15 cellular contexts compared by ENCODE assay signal in the genomic region with DNA sequence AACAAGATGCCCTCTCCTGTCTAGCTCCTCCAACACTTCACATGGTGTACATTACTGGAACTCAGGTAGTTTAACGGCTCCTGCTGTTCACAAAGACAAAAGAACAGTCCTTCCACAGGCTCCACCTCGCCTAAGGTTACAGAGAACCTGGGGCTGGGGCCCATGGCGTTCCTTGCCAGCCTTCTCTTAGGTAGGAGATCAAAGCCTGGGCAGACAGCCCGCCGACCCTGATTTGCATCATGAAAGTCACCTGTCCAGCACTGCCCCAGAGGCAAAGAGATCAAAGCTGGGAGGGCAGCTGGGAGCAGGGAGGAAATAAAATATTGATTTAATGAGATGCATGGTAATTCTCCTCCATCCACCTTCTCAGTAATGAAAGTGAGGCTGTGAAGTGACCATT.
DNase-seq lines count a peak whose midpoint lies in the region; ATAC-seq and TF ChIP-seq lines count a peak whose summit lies in the region.
"Had no signal": no experiment of that assay in that cellular context is flagged by ENCODE, and none has a peak within 500 bp of the region (broad histone marks: within the 10 kb centered on the region; RNA-seq: fewer than 3 reads in every experiment).

No MANE protein-coding gene starts in this region.

- H3K4me1 ChIP-seq in BLaER1 = peaks cover 35% of the 10 kb centered on the region
- H3K4me1 ChIP-seq in Karpas-422 (ENCODE audit: low read length) = peaks cover 32% of the 10 kb centered on the region
- H3K4me1 ChIP-seq in body of pancreas = no peaks in the 10 kb centered on the region
- H3K4me1 ChIP-seq in osteoblast (ENCODE audit: insufficient read depth, low read length) = peaks cover 57% of the 10 kb centered on the region
- no peaks in the 10 kb centered on the region for H3K4me1 ChIP-seq in lower lobe of right lung
- no peaks in the 10 kb centered on the region for H3K4me1 ChIP-seq in transverse colon

- peak overlapping the region; percentile 84 for H3K4me2 ChIP-seq in BLaER1
- peak overlapping the region; percentile 54 for H3K4me2 ChIP-seq in Karpas-422 (ENCODE audit: low read depth, low read length, poor library complexity, severe bottlenecking)
- H3K4me2 ChIP-seq in osteoblast (ENCODE audit: insufficient read depth, low read length) = peak overlapping the region; percentile 64
- H3K4me2 ChIP-seq: PC-9 had no signal

- intact Hi-C loops in body of pancreas (cut with DNase I) = no loop called here
- intact Hi-C loops in lower lobe of right lung (cut with DNase I) = no loop called here
- intact Hi-C loops in transverse colon (cut with DNase I; ENCODE audit: low total_unique reads) = no loop called here

- no peak for TF ChIP-seq EP300 in transverse colon (IDR thresholded peaks at IDR 0.05; ENCODE audit: low read depth)

- H3K36me3 ChIP-seq in BLaER1 = no peaks in the 10 kb centered on the region
- H3K36me3 ChIP-seq in Karpas-422 (ENCODE audit: insufficient read depth, low read length) = no peaks in the 10 kb centered on the region
- H3K36me3 ChIP-seq in body of pancreas (replicated peaks in 1 of 2; ENCODE audit: insufficient read depth in 1 of 2, low read depth in 2 of 2) = no peaks in the 10 kb centered on the region
- no peaks in the 10 kb centered on the region for H3K36me3 ChIP-seq in osteoblast (ENCODE audit: insufficient read depth, low read length)
- no peaks in the 10 kb centered on the region for H3K36me3 ChIP-seq in lower lobe of right lung
- H3K36me3 ChIP-seq in transverse colon = no peaks in the 10 kb centered on the region
- H3K36me3 ChIP-seq: MG63 had no signal

- H4K20me1 ChIP-seq in BLaER1 (no peaks in the 10 kb centered on the region), Karpas-422 (ENCODE audit: insufficient read depth, low read depth, low read length) (no peaks in the 10 kb centered on the region), osteoblast (ENCODE audit: insufficient read depth, low read length) (no peaks in the 10 kb centered on the region)

- H3K9ac ChIP-seq in BLaER1 (no peak overlapping the region), Karpas-422 (ENCODE audit: low read length) (no peak overlapping the region)

- H2AFZ ChIP-seq in Karpas-422 (ENCODE audit: low read length) (no peak overlapping the region), osteoblast (ENCODE audit: low read length) (no peak overlapping the region)
- H2AFZ ChIP-seq: PC-9 had no signal

- no peak for DNase-seq in Karpas-422
- peak in 3 of 4 donors; percentile 4 to 39 (median 32) for DNase-seq in body of pancreas
- DNase-seq in osteoblast (ENCODE audit: insufficient read length, low spot score, missing footprints) = no peak
- DNase-seq in lower lobe of right lung = no peak
- DNase-seq in transverse colon = no peak
- DNase-seq in inferior parietal cortex (ENCODE audit: extremely low spot score) = no peak
- DNase-seq: EL, MG63, NCI-H1436, NCI-H1930, NCI-H510A treated with DMSO at 0.1 percent for 48 hours, PC-9, RPMI8226, SHP77 had no signal

- H3K9me3 ChIP-seq in BLaER1 (no peaks in the 10 kb centered on the region), Karpas-422 (ENCODE audit: low read length) (no peaks in the 10 kb centered on the region), body of pancreas (no peaks in the 10 kb centered on the region), osteoblast (ENCODE audit: low read depth, low read length) (no peaks in the 10 kb centered on the region), lower lobe of right lung (no peaks in the 10 kb centered on the region), transverse colon (no peaks in the 10 kb centered on the region)

- in situ Hi-C loops in transverse colon (cut with MboI; ENCODE audit: low pct_ligation_motif_present in 1 of 4, low pct_unique_long_range_greater_than_20kb in 1 of 4, low sequenced_read_pairs in 3 of 4) = no loop called here

- WGBS in body of pancreas, 2 donors = 30 to 42% methylated on average over 5 of the region's 5 CpGs
- 69% methylated on average over 5 of the region's 5 CpGs; no CpG with 5 or more reads in 1 of the 2 donors for WGBS in transverse colon (ENCODE audit: low coverage in 1 of 2), 2 donors

- H3K4me3 ChIP-seq in BLaER1 (no peak overlapping the region), Karpas-422 (ENCODE audit: low read length) (no peak overlapping the region), body of pancreas (no peak overlapping the region), osteoblast (ENCODE audit: insufficient read depth, low read length) (no peak overlapping the region), lower lobe of right lung (no peak overlapping the region), transverse colon (no peak overlapping the region)
- H3K4me3 ChIP-seq: MG63, PC-9 had no signal

- TF ChIP-seq POLR2A in body of pancreas (IDR thresholded peaks at IDR 0.05) (no peak), transverse colon (IDR thresholded peaks at IDR 0.05) (no peak)

- H3K79me2 ChIP-seq in Karpas-422 (ENCODE audit: low read length) = no peaks in the 10 kb centered on the region
- H3K79me2 ChIP-seq in osteoblast (ENCODE audit: insufficient read depth, low read length) = no peaks in the 10 kb centered on the region

- H3K9me2 ChIP-seq in Karpas-422 (replicated peaks; ENCODE audit: insufficient read depth, low read length) = no peaks in the 10 kb centered on the region

- H3K27me3 ChIP-seq in BLaER1 = no peaks in the 10 kb centered on the region
- no peaks in the 10 kb centered on the region; the same call in 1 of the 2 replicates for H3K27me3 ChIP-seq in Karpas-422 (ENCODE audit: low read length)
- no peaks in the 10 kb centered on the region for H3K27me3 ChIP-seq in body of pancreas
- H3K27me3 ChIP-seq in osteoblast (ENCODE audit: insufficient read depth, low read length) = no peaks in the 10 kb centered on the region
- H3K27me3 ChIP-seq in lower lobe of right lung (ENCODE audit: low read depth) = no peaks in the 10 kb centered on the region
- no peaks in the 10 kb centered on the region for H3K27me3 ChIP-seq in transverse colon
- H3K27me3 ChIP-seq: MG63 had no signal

- no peak overlapping the region for H3K27ac ChIP-seq in BLaER1
- no peak overlapping the region for H3K27ac ChIP-seq in Karpas-422 (ENCODE audit: low read length)
- H3K27ac ChIP-seq in body of pancreas = no peak overlapping the region
- peak overlapping the region; percentile 79 for H3K27ac ChIP-seq in osteoblast (ENCODE audit: low read depth, low read length)
- no peak overlapping the region for H3K27ac ChIP-seq in lower lobe of right lung
- no peak overlapping the region for H3K27ac ChIP-seq in transverse colon
- H3K27ac ChIP-seq: PC-9 had no signal

- no peak for ATAC-seq in body of pancreas
- ATAC-seq in lower lobe of right lung = no peak

- no peak for TF ChIP-seq CTCF in body of pancreas (IDR thresholded peaks at IDR 0.05)
- TF ChIP-seq CTCF in osteoblast (IDR thresholded peaks at IDR 0.05; ENCODE audit: extremely low read depth, low read depth, low read length) = no peak
- TF ChIP-seq CTCF in lower lobe of right lung (IDR thresholded peaks at IDR 0.05) = no peak
- TF ChIP-seq CTCF in transverse colon (IDR thresholded peaks at IDR 0.05) = no peak

Comparison
In these comparisons a context has a peak if more than half of its experiments do, and no peak if none do; other contexts are left out.
1. DNase-seq: peak in body of pancreas (3 of 4); none in Karpas-422 (single experiment), osteoblast (single experiment), lower lobe of right lung (single experiment), transverse colon (single experiment) and inferior parietal cortex (single experiment).
2. Peak in every context shown above with its lines, with median percentiles within 50 percentile points of each other: H3K4me2 ChIP-seq.